In genomic region chr9:32558408-32558914, GRCh38 we compare ENCODE assay signal across 1 cellular context.
TF ChIP-seq lines count a peak whose summit lies in the region.

No MANE protein-coding gene starts in this region.

TF ChIP-seq in endothelial cell of umbilical vein, 7 proteins besides CTCF, POLR2A, EP300 and RAD21:
- TF ChIP-seq JUN (IDR thresholded peaks at IDR 0.05; ENCODE audit: borderline replicate concordance, insufficient read depth, insufficient read length, low read depth): no peak
- no peak for TF ChIP-seq FOS (IDR thresholded peaks at IDR 0.05; ENCODE audit: borderline replicate concordance, insufficient read depth, low read length)
- TF ChIP-seq POLR2AphosphoS5 (IDR thresholded peaks at IDR 0.05; ENCODE audit: insufficient read depth, low read depth, low read length): no peak
- TF ChIP-seq MYC (IDR thresholded peaks at IDR 0.05; ENCODE audit: low read depth, low read length): no peak
- TF ChIP-seq, protein P1, sequence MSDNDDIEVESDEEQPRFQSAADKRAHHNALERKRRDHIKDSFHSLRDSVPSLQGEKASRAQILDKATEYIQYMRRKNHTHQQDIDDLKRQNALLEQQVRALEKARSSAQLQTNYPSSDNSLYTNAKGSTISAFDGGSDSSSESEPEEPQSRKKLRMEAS (IDR thresholded peaks at IDR 0.05; ENCODE audit: insufficient read depth, insufficient read length): no peak
- no peak for TF ChIP-seq GATA2 (IDR thresholded peaks at IDR 0.05; ENCODE audit: insufficient read depth, insufficient read length, low read depth, low read length)
TF ChIP-seq in endothelial cell of umbilical vein: peak in this region for 0.
